1 cellular context compared by ENCODE assay signal in the genomic region with DNA sequence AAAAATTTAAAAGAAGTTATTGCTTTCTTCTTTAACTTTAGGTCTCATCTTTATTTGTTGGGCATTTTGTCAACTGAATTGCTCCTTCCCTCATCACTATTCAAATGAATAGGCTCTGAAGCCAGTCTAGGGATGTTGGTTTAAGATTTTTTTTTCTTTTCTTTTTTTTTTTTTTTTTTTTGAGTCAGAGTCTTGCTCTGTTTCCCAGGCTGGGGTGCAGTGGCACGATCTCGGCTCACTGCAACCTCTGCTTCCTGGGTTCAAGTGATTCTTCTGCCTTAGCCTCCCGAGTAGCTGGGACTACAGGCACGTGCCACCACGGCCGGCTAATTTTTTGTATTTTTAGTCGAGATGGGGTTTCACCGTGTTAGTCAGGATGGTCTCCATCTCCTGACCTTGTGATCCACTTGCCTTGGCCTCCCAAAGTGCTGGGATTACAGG.
TF ChIP-seq lines count a peak whose summit lies in the region.

No MANE protein-coding gene starts in this region.

TF ChIP-seq in GM12878, 131 proteins besides CTCF, POLR2A, EP300 and RAD21:
- TF ChIP-seq BHLHE40 (IDR thresholded peaks at IDR 0.05; ENCODE audit: borderline replicate concordance in 1 of 2, low read depth in 2 of 2, low read length in 1 of 2) (peak; percentile 54 to 92; a peak in 3 of 4 replicates), IKZF2 (IDR thresholded peaks at IDR 0.05) (peak in 1 of 2 experiments; percentile 31; a peak in 1 of 4 replicates), NBN (IDR thresholded peaks at IDR 0.05) (peak; percentile 40; the same call in 1 of the 2 replicates), RUNX3 (IDR thresholded peaks at IDR 0.05; ENCODE audit: low read length) (peak; percentile 64), JUNB (IDR thresholded peaks at IDR 0.05) (peak; percentile 44; the same call in 1 of the 2 replicates), ZNF384 (IDR thresholded peaks at IDR 0.05; ENCODE audit: borderline replicate concordance, low read depth, low read length) (peak; percentile 57)
- TF ChIP-seq, protein P1, sequence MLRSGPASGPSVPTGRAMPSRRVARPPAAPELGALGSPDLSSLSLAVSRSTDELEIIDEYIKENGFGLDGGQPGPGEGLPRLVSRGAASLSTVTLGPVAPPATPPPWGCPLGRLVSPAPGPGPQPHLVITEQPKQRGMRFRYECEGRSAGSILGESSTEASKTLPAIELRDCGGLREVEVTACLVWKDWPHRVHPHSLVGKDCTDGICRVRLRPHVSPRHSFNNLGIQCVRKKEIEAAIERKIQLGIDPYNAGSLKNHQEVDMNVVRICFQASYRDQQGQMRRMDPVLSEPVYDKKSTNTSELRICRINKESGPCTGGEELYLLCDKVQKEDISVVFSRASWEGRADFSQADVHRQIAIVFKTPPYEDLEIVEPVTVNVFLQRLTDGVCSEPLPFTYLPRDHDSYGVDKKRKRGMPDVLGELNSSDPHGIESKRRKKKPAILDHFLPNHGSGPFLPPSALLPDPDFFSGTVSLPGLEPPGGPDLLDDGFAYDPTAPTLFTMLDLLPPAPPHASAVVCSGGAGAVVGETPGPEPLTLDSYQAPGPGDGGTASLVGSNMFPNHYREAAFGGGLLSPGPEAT (IDR thresholded peaks at IDR 0.05; ENCODE audit: low read depth) = peak; percentile 55; the same call in 1 of the 2 replicates
- TF ChIP-seq, protein P2, sequence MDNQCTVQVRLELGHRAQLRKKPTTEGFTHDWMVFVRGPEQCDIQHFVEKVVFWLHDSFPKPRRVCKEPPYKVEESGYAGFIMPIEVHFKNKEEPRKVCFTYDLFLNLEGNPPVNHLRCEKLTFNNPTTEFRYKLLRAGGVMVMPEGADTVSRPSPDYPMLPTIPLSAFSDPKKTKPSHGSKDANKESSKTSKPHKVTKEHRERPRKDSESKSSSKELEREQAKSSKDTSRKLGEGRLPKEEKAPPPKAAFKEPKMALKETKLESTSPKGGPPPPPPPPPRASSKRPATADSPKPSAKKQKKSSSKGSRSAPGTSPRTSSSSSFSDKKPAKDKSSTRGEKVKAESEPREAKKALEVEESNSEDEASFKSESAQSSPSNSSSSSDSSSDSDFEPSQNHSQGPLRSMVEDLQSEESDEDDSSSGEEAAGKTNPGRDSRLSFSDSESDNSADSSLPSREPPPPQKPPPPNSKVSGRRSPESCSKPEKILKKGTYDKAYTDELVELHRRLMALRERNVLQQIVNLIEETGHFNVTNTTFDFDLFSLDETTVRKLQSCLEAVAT (IDR thresholded peaks at IDR 0.05) = peak; percentile 69; the same call in 1 of the 2 replicates
TF ChIP-seq in GM12878: peak in this region for 8; not testable (repeated sequence) for 123.
